Comparison of ENCODE assay signal across 20 cellular contexts in the genomic region with DNA sequence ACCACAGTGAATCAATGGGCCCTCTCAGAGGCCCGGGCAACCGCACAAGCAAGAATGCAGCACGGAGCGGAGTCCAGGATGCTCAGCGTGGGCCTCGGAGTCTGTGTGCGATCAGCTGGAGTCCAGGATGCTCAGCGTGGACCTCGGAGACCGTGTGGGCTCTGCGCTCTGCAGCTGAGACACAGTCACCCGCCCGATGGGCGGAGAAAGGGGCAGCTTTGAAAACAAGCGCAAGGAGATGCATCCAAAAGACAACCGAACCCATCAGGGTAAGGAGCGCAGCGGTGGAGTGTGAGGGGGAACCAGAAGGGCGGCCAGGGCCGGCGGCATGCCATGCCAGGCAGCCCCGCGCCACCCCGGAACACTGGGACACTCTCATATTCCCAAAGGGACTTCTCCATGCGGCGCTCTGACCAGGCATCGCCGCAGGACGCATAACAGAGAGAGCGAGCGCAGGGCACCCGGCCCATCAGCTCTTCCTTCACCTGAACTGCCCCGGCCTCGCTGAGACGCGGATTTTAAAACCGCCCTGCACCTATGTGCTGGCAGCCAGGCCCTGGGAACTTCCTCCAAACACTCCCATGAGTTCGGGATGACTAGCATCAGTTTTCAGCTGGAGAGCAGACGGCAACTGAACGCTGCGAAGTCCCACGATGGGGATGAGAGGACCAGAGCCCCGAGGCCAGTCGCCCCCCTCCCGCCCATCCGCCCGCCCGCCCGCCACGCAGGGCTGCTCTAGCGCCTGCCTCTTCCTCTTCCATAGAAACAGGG. TPM values are rescaled to one million over a fixed set of nuclear protein-coding genes. Genes with fewer than 3 reads are reported as not detected.
DNase-seq lines count a peak whose midpoint lies in the region; ATAC-seq and TF ChIP-seq lines count a peak whose summit lies in the region.
"Had no signal": no experiment of that assay in that cellular context is flagged by ENCODE, and none has a peak within 500 bp of the region (broad histone marks: within the 10 kb centered on the region; RNA-seq: fewer than 3 reads in every experiment).

No MANE protein-coding gene starts in this region.

- H3K4me3 ChIP-seq in BLaER1 treated with 17β-estradiol and CSF1 and Interleukin-3, amounts not matched to agents 10 nM and 100 nM, result no peak overlapping the region
- H3K4me3 ChIP-seq in MG63 (peak overlapping the region; percentile 15; the same call in 1 of the 2 replicates), endodermal cell (ENCODE audit: low read length) (peak overlapping the region; percentile 76)
- H3K4me3 ChIP-seq: adrenal gland had no signal

- peaks cover 0 to 35% (median 7%) of the 10 kb centered on the region in 10 experiments; a peak in 11 of 20 replicates for H3K4me1 ChIP-seq in BLaER1 treated with 17β-estradiol and CSF1 and Interleukin-3, amounts not matched to agents 10 nM and 100 nM
- H3K4me1 ChIP-seq in endodermal cell (ENCODE audit: control insufficient read depth, insufficient read depth, low read length), result no peaks in the 10 kb centered on the region
- H3K4me1 ChIP-seq: adrenal gland, parathyroid adenoma had no signal

- no peak overlapping the region for H3K9ac ChIP-seq in BLaER1 treated with 17β-estradiol and CSF1 and Interleukin-3, amounts not matched to agents 10 nM and 100 nM
- no peak overlapping the region for H3K9ac ChIP-seq in endodermal cell (ENCODE audit: extremely low read depth, low read length, poor library complexity, severe bottlenecking)
- H3K9ac ChIP-seq: parathyroid adenoma had no signal

- no peaks in the 10 kb centered on the region for H3K36me3 Mint-ChIP-seq in endodermal cell (ENCODE audit: low read depth)
- H3K36me3 Mint-ChIP-seq in neural crest cell (ENCODE audit: low read depth), result no peaks in the 10 kb centered on the region

- H3K4me2 ChIP-seq in BLaER1 treated with 17β-estradiol and CSF1 and Interleukin-3, amounts not matched to agents 10 nM and 100 nM, result peak overlapping the region in 7 of 11 experiments; percentile 1 to 51 (median 22); a peak in 7 of 22 replicates

- peaks cover 6 to 23% (median 14%) of the 10 kb centered on the region in 11 experiments; a peak in 19 of 22 replicates for H3K9me3 ChIP-seq in BLaER1 treated with 17β-estradiol and CSF1 and Interleukin-3, amounts not matched to agents 10 nM and 100 nM (replicated peaks in 1 of 11)
- H3K9me3 ChIP-seq in MG63, result no peaks in the 10 kb centered on the region
- H3K9me3 ChIP-seq in endodermal cell (ENCODE audit: control insufficient read depth, low read length), result no peaks in the 10 kb centered on the region
- H3K9me3 ChIP-seq: adrenal gland had no signal

- H3K9me3 Mint-ChIP-seq in endodermal cell, result no peaks in the 10 kb centered on the region
- peaks cover 3% of the 10 kb centered on the region for H3K9me3 Mint-ChIP-seq in neural crest cell
- H3K9me3 Mint-ChIP-seq: activated CD8-positive, alpha-beta T cell treated with anti-CD3 and anti-CD28 coated beads for 36 hours; activated T-helper 1 cell treated with anti-CD3 and anti-CD28 coated beads, Interleukin-12 subunit alpha, Interleukin-12 subunit beta, Interleukin-2, Interleukin-4 antibody, amounts not matched to agents 30 ng/mL and 10 ng/mL and 1 ng/mL, durations not matched to agents 14 hours and 24 hours and 36 hours had no signal

- no peak for DNase-seq in MG63
- DNase-seq in endodermal cell, result peak; percentile 73
- DNase-seq in neural crest cell (ENCODE audit: low read depth, low spot score), result no peak
- no peak for DNase-seq in GM19240 (ENCODE audit: insufficient read length, low spot score)
- no peak for DNase-seq in HT-29 (ENCODE audit: low spot score)
- no peak for DNase-seq in NCI-H1436 (lab: John Stamatoyannopoulos, UW)
- DNase-seq: activated CD8-positive, alpha-beta T cell treated with anti-CD3 and anti-CD28 coated beads for 36 hours; adrenal gland; kidney glomerular epithelial cell; NCI-H1436 treated with DMSO at 0.1 percent for 48 hours; NCI-H510A treated with DMSO at 0.1 percent for 48 hours; stimulated activated naive CD8-positive, alpha-beta T cell treated with anti-CD3 and anti-CD28 coated beads, Interleukin-15, Interleukin-2, amounts not matched to agents 100 U/mL and 50 U/mL, for 24 hours had no signal

- WGBS in endodermal cell (ENCODE audit: insufficient coverage in 1 of 2, insufficient read length in 1 of 2), 2 experiments, result 12 to 14% methylated on average over 32 to 51 of the region's 51 CpGs

- H3K27me3 Mint-ChIP-seq in endodermal cell (ENCODE audit: insufficient read depth) (peaks cover 56% of the 10 kb centered on the region), neural crest cell (ENCODE audit: low read depth) (peaks cover 61% of the 10 kb centered on the region)

- peaks cover 4% of the 10 kb centered on the region for H3K4me1 Mint-ChIP-seq in endodermal cell
- H3K4me1 Mint-ChIP-seq in neural crest cell, result peaks cover 5% of the 10 kb centered on the region

- H3K27me3 ChIP-seq in BLaER1 treated with 17β-estradiol and CSF1 and Interleukin-3, amounts not matched to agents 10 nM and 100 nM, result peaks cover 0 to 9% (median 7%) of the 10 kb centered on the region in 11 experiments; a peak in 11 of 22 replicates
- H3K27me3 ChIP-seq in MG63, result no peaks in the 10 kb centered on the region
- H3K27me3 ChIP-seq in endodermal cell (ENCODE audit: control insufficient read depth, insufficient read depth, low read length, poor library complexity, severe bottlenecking), result peaks cover 49% of the 10 kb centered on the region

- no peak overlapping the region for H3K27ac ChIP-seq in BLaER1 treated with 17β-estradiol and CSF1 and Interleukin-3, amounts not matched to agents 10 nM and 100 nM
- no peak overlapping the region for H3K27ac ChIP-seq in endodermal cell (ENCODE audit: low read depth, low read length)
- H3K27ac ChIP-seq: adrenal gland, HL-60, parathyroid adenoma, VCaP had no signal

- H3K4me3 Mint-ChIP-seq in endodermal cell, result peak overlapping the region; percentile 48
- H3K4me3 Mint-ChIP-seq in neural crest cell, result peak overlapping the region; percentile 45
- H3K4me3 Mint-ChIP-seq: activated CD8-positive, alpha-beta T cell treated with anti-CD3 and anti-CD28 coated beads for 36 hours; activated T-helper 1 cell treated with anti-CD3 and anti-CD28 coated beads, Interleukin-12 subunit alpha, Interleukin-12 subunit beta, Interleukin-2, Interleukin-4 antibody, amounts not matched to agents 30 ng/mL and 10 ng/mL and 1 ng/mL, durations not matched to agents 14 hours and 24 hours and 36 hours had no signal

- H3K27ac Mint-ChIP-seq in endodermal cell, result no peak overlapping the region
- H3K27ac Mint-ChIP-seq in neural crest cell (ENCODE audit: unreplicated experiment), result no peak overlapping the region
- H3K27ac Mint-ChIP-seq: activated CD8-positive, alpha-beta T cell treated with anti-CD3 and anti-CD28 coated beads for 36 hours; activated T-helper 1 cell treated with anti-CD3 and anti-CD28 coated beads, Interleukin-12 subunit alpha, Interleukin-12 subunit beta, Interleukin-2, Interleukin-4 antibody, amounts not matched to agents 30 ng/mL and 10 ng/mL and 1 ng/mL, durations not matched to agents 14 hours and 24 hours and 36 hours had no signal

- H4K20me1 ChIP-seq in BLaER1 treated with 17β-estradiol and CSF1 and Interleukin-3, amounts not matched to agents 10 nM and 100 nM, result no peaks in the 10 kb centered on the region

- no peak for ATAC-seq in GM19023 (IDR thresholded peaks at IDR 0.05; ENCODE audit: unreplicated experiment)
- ATAC-seq: activated CD8-positive, alpha-beta T cell treated with anti-CD3 and anti-CD28 coated beads for 36 hours; stimulated activated naive CD8-positive, alpha-beta T cell treated with anti-CD3 and anti-CD28 coated beads, Interleukin-15, Interleukin-2, amounts not matched to agents 100 U/mL and 50 U/mL, for 24 hours had no signal

- H3K36me3 ChIP-seq in BLaER1 treated with 17β-estradiol and CSF1 and Interleukin-3, amounts not matched to agents 10 nM and 100 nM, result no peaks in the 10 kb centered on the region
- H3K36me3 ChIP-seq in MG63 (no peaks in the 10 kb centered on the region), endodermal cell (ENCODE audit: control insufficient read depth, insufficient read depth, low read length) (no peaks in the 10 kb centered on the region)
- H3K36me3 ChIP-seq: adrenal gland had no signal

- TF ChIP-seq CTCF in endodermal cell (conservative IDR thresholded peaks at IDR 0.05), result no peak
- no peak for TF ChIP-seq CTCF in neural crest cell (conservative IDR thresholded peaks at IDR 0.05)

RNA-seq across cellular contexts. Expression of a gene that starts 44.7 kb away (rescaled TPM):
- total RNA-seq in MG63 (2014; rRNA removed; shearing (Covaris generic); ENCODE audit: low replicate concordance), result 0.69 and 0.99 TPM in 2 replicates
- under 1 TPM in 1 of 2 donors, not detected in 1; 0.24 TPM for total RNA-seq in endodermal cell
- polyA plus RNA-seq in endodermal cell (2013, experiment 1 of 2), result 0.14 TPM
- not detected for polyA plus RNA-seq in endodermal cell (2013, experiment 2 of 2)
- not detected in 2 replicates for total RNA-seq in neural crest cell
- total RNA-seq in HT-29 (2014; rRNA removed; shearing (Covaris generic)), result 0.47 TPM in 1 of 2 replicates, not detected in the other
- total RNA-seq: activated CD8-positive, alpha-beta T cell treated with anti-CD3 and anti-CD28 coated beads for 36 hours; activated T-helper 1 cell treated with anti-CD3 and anti-CD28 coated beads, Interleukin-12 subunit alpha, Interleukin-12 subunit beta, Interleukin-2, Interleukin-4 antibody, amounts not matched to agents 30 ng/mL and 10 ng/mL and 1 ng/mL, durations not matched to agents 14 hours and 24 hours and 36 hours; epithelial cell of proximal tubule; urinary bladder had no signal
- polyA plus RNA-seq: urinary bladder had no signal

RNA-seq across cellular contexts. Expression of a gene that starts 46.6 kb away (rescaled TPM):
- total RNA-seq in MG63 (2014; rRNA removed; shearing (Covaris generic); ENCODE audit: low replicate concordance), result not detected in 2 replicates
- total RNA-seq in endodermal cell (not detected), neural crest cell (not detected in 2 replicates)
- not detected for polyA plus RNA-seq in endodermal cell (2013, experiment 1 of 2)
- polyA plus RNA-seq in endodermal cell (2013, experiment 2 of 2), result not detected
- not detected in 2 replicates for total RNA-seq in HT-29 (2014; rRNA removed; shearing (Covaris generic))
- total RNA-seq: activated CD8-positive, alpha-beta T cell treated with anti-CD3 and anti-CD28 coated beads for 36 hours; activated T-helper 1 cell treated with anti-CD3 and anti-CD28 coated beads, Interleukin-12 subunit alpha, Interleukin-12 subunit beta, Interleukin-2, Interleukin-4 antibody, amounts not matched to agents 30 ng/mL and 10 ng/mL and 1 ng/mL, durations not matched to agents 14 hours and 24 hours and 36 hours; epithelial cell of proximal tubule; urinary bladder had no signal
- polyA plus RNA-seq: urinary bladder had no signal

Comparison
In these comparisons a context has a peak if more than half of its experiments do, and no peak if none do; other contexts are left out.
1. H3K4me3 ChIP-seq: peak in MG63 (single experiment) and endodermal cell (single experiment); none in BLaER1 treated with 17β-estradiol and CSF1 and Interleukin-3, amounts not matched to agents 10 nM and 100 nM (0 of 10).